In the genomic region with DNA sequence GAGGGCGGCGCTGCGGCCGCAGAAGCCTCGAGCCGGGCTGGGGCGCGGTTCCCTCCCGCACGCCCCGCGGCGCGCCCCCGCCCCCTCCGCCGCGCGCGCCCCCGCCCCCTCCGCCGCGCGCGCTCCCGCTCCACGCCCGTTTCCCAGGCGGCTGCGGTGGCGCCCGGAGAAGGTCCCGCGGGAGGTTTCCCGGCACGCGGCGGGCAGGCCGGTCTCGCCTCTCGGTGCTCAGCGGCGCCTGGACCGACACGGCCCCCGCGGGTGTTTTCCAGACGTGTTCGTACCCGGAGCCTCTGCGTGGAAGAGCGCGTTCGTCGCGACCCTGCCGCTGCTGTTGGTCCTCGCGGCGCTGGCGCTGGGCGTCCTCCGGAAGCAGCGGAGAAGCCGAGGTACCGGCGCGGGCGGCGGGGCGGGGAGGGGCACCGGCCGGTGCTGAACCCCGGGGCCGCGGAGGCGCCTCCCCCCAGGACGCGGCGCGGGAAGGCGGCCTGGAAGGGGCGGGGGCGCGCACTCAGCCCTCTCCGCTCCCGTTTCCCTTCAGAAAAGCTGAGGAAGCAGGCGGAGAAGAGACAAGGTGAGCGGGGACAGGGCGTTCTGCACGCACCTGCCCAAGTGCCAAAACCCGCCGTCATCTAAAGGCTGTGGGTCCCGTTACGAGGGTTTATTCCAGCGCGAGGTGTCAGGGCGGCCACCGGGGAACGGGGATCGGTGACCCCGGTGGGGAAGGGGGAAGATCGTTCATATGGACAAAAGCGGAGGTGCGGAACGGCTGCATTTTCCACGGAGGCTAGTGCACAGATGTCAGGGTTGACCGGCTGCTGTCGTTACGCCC, we compare ENCODE assay signal across 8 cellular contexts. TPM values are rescaled to one million over a fixed set of nuclear protein-coding genes. Genes with fewer than 3 reads are reported as not detected.
DNase-seq lines count a peak whose midpoint lies in the region; ATAC-seq and TF ChIP-seq lines count a peak whose summit lies in the region.

No MANE protein-coding gene starts in this region.

- peak overlapping the region; percentile 84 to 85 for H3K4me3 Mint-ChIP-seq in activated T-cell treated with anti-CD3 and anti-CD28 coated beads, Interleukin-2, amount 50 U/mL, for 72 hours

- H3K4me1 ChIP-seq in right atrium auricular region, result peaks cover 0 to 20% of the 10 kb centered on the region in 2 donors

- H3K9me3 Mint-ChIP-seq in activated T-cell treated with anti-CD3 and anti-CD28 coated beads, Interleukin-2, amount 50 U/mL, for 72 hours, result no peaks in the 10 kb centered on the region

- peak; percentile 53 for DNase-seq in Right ventricle myocardium inferior (ENCODE audit: missing footprints)
- DNase-seq in cardiac septum (ENCODE audit: low spot score), result no peak
- peak; percentile 39 to 42 for DNase-seq in activated T-cell treated with anti-CD3 and anti-CD28 coated beads, Interleukin-2, amount 50 U/mL, for 72 hours
- DNase-seq in right atrium auricular region (ENCODE audit: low spot score), result peak; percentile 30
- no peak for DNase-seq in skeletal muscle cell (ENCODE audit: low read depth)
- no peak for DNase-seq in SHP77 (lab: John Stamatoyannopoulos, UW)
- no peak for DNase-seq in dedifferentiated amniotic fluid mesenchymal stem cell (ENCODE audit: extremely low spot score)

- no peak for TF ChIP-seq CTCF in right atrium auricular region (IDR thresholded peaks at IDR 0.05)

- H3K27me3 ChIP-seq in right atrium auricular region, result peaks cover 5 to 7% of the 10 kb centered on the region in 2 donors

- ATAC-seq in Right ventricle myocardium inferior (no peak), HG02678 (IDR thresholded peaks at IDR 0.05; ENCODE audit: unreplicated experiment) (no peak)
- peak; percentile 69 to 73 for ATAC-seq in activated T-cell treated with anti-CD3 and anti-CD28 coated beads, Interleukin-2, amount 50 U/mL, for 72 hours (replicated peaks in 1 of 2)

- H3K27ac Mint-ChIP-seq in activated T-cell treated with anti-CD3 and anti-CD28 coated beads, Interleukin-2, amount 50 U/mL, for 72 hours, result no peak overlapping the region

- no peaks in the 10 kb centered on the region for H3K9me3 ChIP-seq in right atrium auricular region

- peaks cover 22% of the 10 kb centered on the region for H3K4me1 Mint-ChIP-seq in activated T-cell treated with anti-CD3 and anti-CD28 coated beads, Interleukin-2, amount 50 U/mL, for 72 hours (ENCODE audit: low read depth)

- H3K4me3 ChIP-seq in right atrium auricular region, result peak overlapping the region; percentile 41 to 58
- H3K4me3 ChIP-seq in skeletal muscle cell (ENCODE audit: low read depth, low read length), result peak overlapping the region; percentile 48

- H3K27me3 Mint-ChIP-seq in activated T-cell treated with anti-CD3 and anti-CD28 coated beads, Interleukin-2, amount 50 U/mL, for 72 hours (ENCODE audit: low read depth), result peaks cover 86% of the 10 kb centered on the region

- peak overlapping the region; percentile 55 to 63 for H3K27ac ChIP-seq in right atrium auricular region

- intact Hi-C loops in Right ventricle myocardium inferior (cut with DNase I), result loop anchor here (5.0 kb wide), 1 partner anchor 186 kb away; no protein-coding TSS in a partner anchor
- intact Hi-C loops in cardiac septum (cut with DNase I), result no loop called here

- peaks cover 3% of the 10 kb centered on the region in 2 donors for H3K36me3 Mint-ChIP-seq in activated T-cell treated with anti-CD3 and anti-CD28 coated beads, Interleukin-2, amount 50 U/mL, for 72 hours (ENCODE audit: insufficient read depth in 2 of 2)

- H3K36me3 ChIP-seq in right atrium auricular region, result no peaks in the 10 kb centered on the region

RNA-seq across cellular contexts. Expression of a gene that starts 13.1 kb away (rescaled TPM):
- total RNA-seq in Right ventricle myocardium inferior, result 37.6 TPM
- 25.2 TPM for total RNA-seq in cardiac septum
- under 1 TPM in 1 of 2 donors, not detected in 1; 0.55 TPM for total RNA-seq in activated T-cell treated with anti-CD3 and anti-CD28 coated beads, Interleukin-2, amount 50 U/mL, for 72 hours
- total RNA-seq in right atrium auricular region, result 10 to 100 TPM in 1 of 2 donors, 1 to 10 TPM in 1; 5.3 to 23.5 TPM

Comparison
In these comparisons a context has a peak if more than half of its experiments do, and no peak if none do; other contexts are left out.
1. DNase-seq: peak in Right ventricle myocardium inferior (single experiment), activated T-cell treated with anti-CD3 and anti-CD28 coated beads, Interleukin-2, amount 50 U/mL, for 72 hours (2 of 2) and right atrium auricular region (single experiment); none in cardiac septum (single experiment), skeletal muscle cell (single experiment), SHP77 (0 of 2) and dedifferentiated amniotic fluid mesenchymal stem cell (single experiment).
2. ATAC-seq: peak in activated T-cell treated with anti-CD3 and anti-CD28 coated beads, Interleukin-2, amount 50 U/mL, for 72 hours (2 of 2); none in Right ventricle myocardium inferior (single experiment) and HG02678 (single experiment).
3. RNA of a gene that starts 13.1 kb away (total RNA-seq): 37.6 TPM in Right ventricle myocardium inferior (single experiment), 25.2 TPM in cardiac septum (single experiment) and 5.3 to 23.5 TPM in right atrium auricular region; 0.55 TPM in activated T-cell treated with anti-CD3 and anti-CD28 coated beads, Interleukin-2, amount 50 U/mL, for 72 hours; every median in the first group is over 4 times any median in the second.